Comparison of ENCODE assay signal across 3 cellular contexts in genomic region chr2:77045456-77045855, GRCh38.
TF ChIP-seq lines count a peak whose summit lies in the region.

No MANE protein-coding gene starts in this region.

TF ChIP-seq in HEK293, 187 proteins besides CTCF, POLR2A, EP300 and RAD21:
- peak; percentile 24 for TF ChIP-seq SETDB1 (IDR thresholded peaks at IDR 0.05; ENCODE audit: insufficient read length, low read length)

TF ChIP-seq in K562, 482 proteins besides CTCF, POLR2A, EP300 and RAD21:
- peak; percentile 57; the same call in 1 of the 2 replicates for TF ChIP-seq ZNF431 (CRISPR knock-in tag; IDR thresholded peaks at IDR 0.05)
TF ChIP-seq in K562: peak in this region for 1; not testable (repeated sequence) for 481.

TF ChIP-seq in HepG2, 621 proteins besides CTCF, POLR2A, EP300 and RAD21:
- TF ChIP-seq ZNF431 (CRISPR knock-in tag; IDR thresholded peaks at IDR 0.05; ENCODE audit: borderline replicate concordance, low read depth), result peak; percentile 86; the same call in 1 of the 2 replicates
